16 cellular contexts compared by ENCODE assay signal in genomic region chr22:38879102-38879729, GRCh38.
"Had no signal": no experiment of that assay in that cellular context is flagged by ENCODE, and none has a peak within 500 bp of the region (broad histone marks: within the 10 kb centered on the region; RNA-seq: fewer than 3 reads in every experiment).

No MANE protein-coding gene starts in this region.

- H3K4me3 ChIP-seq: dorsolateral prefrontal cortex, hepatocyte, left ventricle myocardium inferior, neural progenitor cell, skin epidermis had no signal

- H3K36me3 ChIP-seq: left ventricle myocardium inferior, neural progenitor cell had no signal

- DNase-seq: activated CD4-positive, alpha-beta T cell treated with anti-CD3 and anti-CD28 coated beads, Interleukin-2, amount 50 U/mL, for 4 hours; activated naive CD4-positive, alpha-beta T cell treated with anti-CD3 and anti-CD28 coated beads for 36 hours; activated T-cell treated with anti-CD3 and anti-CD28 coated beads for 4 hours; dorsolateral prefrontal cortex; erythroblast; left ventricle myocardium inferior; naive B cell; stimulated activated CD4-positive, alpha-beta T cell treated with anti-CD3 and anti-CD28 coated beads, Interleukin-4, amount 100 ng/mL, for 4 hours; stimulated activated CD8-positive, alpha-beta memory T cell treated with anti-CD3 and anti-CD28 coated beads, Interleukin-4, amount 100 ng/mL, for 48 hours; stimulated activated naive CD4-positive, alpha-beta T cell treated with Interleukin-2 at 50 U/mL for 16 hours; trophoblast cell had no signal

- H3K4me1 ChIP-seq: neural progenitor cell had no signal

- H3K9me3 Mint-ChIP-seq: naive B cell; neural progenitor cell; T-helper 2 cell treated with Interferon-gamma antibody and Interleukin-4, amounts not matched to agents 5 μg/mL and 100 μg/mL, for 36 hours had no signal

- H3K27ac Mint-ChIP-seq: activated naive CD4-positive, alpha-beta T cell treated with anti-CD3 and anti-CD28 coated beads for 36 hours; naive B cell; neural progenitor cell; T-helper 2 cell treated with Interferon-gamma antibody and Interleukin-4, amounts not matched to agents 5 μg/mL and 100 μg/mL, for 36 hours had no signal

- H3K4me3 Mint-ChIP-seq: activated naive CD4-positive, alpha-beta T cell treated with anti-CD3 and anti-CD28 coated beads for 36 hours; naive B cell; neural progenitor cell; T-helper 2 cell treated with Interferon-gamma antibody and Interleukin-4, amounts not matched to agents 5 μg/mL and 100 μg/mL, for 36 hours had no signal

- H3K27me3 ChIP-seq: dorsolateral prefrontal cortex, hepatocyte, neural progenitor cell had no signal

- H3K36me3 Mint-ChIP-seq: naive B cell, neural progenitor cell had no signal

- H3K27ac ChIP-seq: dorsolateral prefrontal cortex, hepatocyte, left ventricle myocardium inferior, neural progenitor cell, parathyroid adenoma, skin epidermis had no signal

- H3K4me1 Mint-ChIP-seq: naive B cell had no signal
